ENCODE assay signal across 10 cellular contexts in genomic region chr4:73603307-73603710, GRCh38. TPM values are rescaled to one million over a fixed set of nuclear protein-coding genes. Genes with fewer than 3 reads are reported as not detected.
DNase-seq lines count a peak whose midpoint lies in the region; ATAC-seq, FAIRE-seq and TF ChIP-seq lines count a peak whose summit lies in the region.
"Had no signal": no experiment of that assay in that cellular context is flagged by ENCODE, and none has a peak within 500 bp of the region (broad histone marks: within the 10 kb centered on the region; RNA-seq: fewer than 3 reads in every experiment).

No MANE protein-coding gene starts in this region.

- H3K27me3 ChIP-seq in mammary epithelial cell (ENCODE audit: insufficient read depth, low read length) = no peaks in the 10 kb centered on the region
- H3K27me3 ChIP-seq in small intestine (ENCODE audit: control insufficient read depth in 2 of 2, insufficient read depth in 2 of 2, low read length in 2 of 2) = no peaks in the 10 kb centered on the region
- H3K27me3 ChIP-seq in tibial nerve = no peaks in the 10 kb centered on the region

- no peak overlapping the region for H3K9ac ChIP-seq in mammary epithelial cell (ENCODE audit: insufficient read depth, low read length)

- H2AFZ ChIP-seq in mammary epithelial cell (ENCODE audit: low read depth, low read length) = no peak overlapping the region

- H3K79me2 ChIP-seq in mammary epithelial cell (ENCODE audit: insufficient read depth, low read length) = no peaks in the 10 kb centered on the region

- dilution Hi-C loops in mammary epithelial cell (cut with HindIII; ENCODE audit: low sequenced_read_pairs) = no loop called here

- TF ChIP-seq CTCF in mammary epithelial cell (conservative IDR thresholded peaks at IDR 0.05 in 1 of 2, IDR thresholded peaks at IDR 0.05 in 1 of 2; ENCODE audit: extremely low read depth in 1 of 2, insufficient read depth in 1 of 2, low read depth in 1 of 2, low read length in 2 of 2) (no peak), tibial nerve (IDR thresholded peaks at IDR 0.05) (no peak)

- H3K4me2 ChIP-seq in mammary epithelial cell (ENCODE audit: insufficient read depth, low read depth, low read length) = no peak overlapping the region

- DNase-seq in GM19239 (ENCODE audit: insufficient read length, low spot score) (no peak), mammary epithelial cell (peak; percentile 25), small intestine (peak; percentile 96), tibial nerve (ENCODE audit: low spot score in 2 of 2) (no peak)
- DNase-seq in activated CD8-positive, alpha-beta memory T cell treated with anti-CD3 and anti-CD28 coated beads for 24 hours = no peak
- no peak for DNase-seq in stimulated activated CD4-positive, alpha-beta T cell treated with anti-CD3 and anti-CD28 coated beads, Interleukin-4, amount 100 ng/mL, for 24 hours
- DNase-seq: activated naive CD8-positive, alpha-beta T cell treated with anti-CD3 and anti-CD28 coated beads, Interleukin-2, amount 10 ng/mL, durations not matched to agents 7 days and 5 days; RPMI8226 had no signal

- CTCF ChIA-PET in mammary epithelial cell (lab: Charles Lee; ENCODE audit: low non-redundant PET) = no interaction called here

- H3K4me1 ChIP-seq in mammary epithelial cell (ENCODE audit: insufficient read depth, low read length) = peaks cover 35% of the 10 kb centered on the region
- peaks cover 9 to 11% of the 10 kb centered on the region in 2 donors for H3K4me1 ChIP-seq in small intestine (ENCODE audit: control insufficient read depth in 2 of 2, insufficient read depth in 1 of 2, low read depth in 1 of 2, low read length in 1 of 2)
- peaks cover 0 to 7% (median 3%) of the 10 kb centered on the region in 4 donors for H3K4me1 ChIP-seq in tibial nerve

- TF ChIP-seq POLR2A in tibial nerve (IDR thresholded peaks at IDR 0.05) = no peak

- 43% methylated on average over 3 of the region's 3 CpGs for WGBS in mammary epithelial cell (ENCODE audit: low coverage, missing lambda C conversion rate)
- WGBS in small intestine, 3 donors = 4 to 47% (median 26%) methylated on average over 3 of the region's 3 CpGs
- WGBS in tibial nerve, 2 donors = 55 to 56% methylated on average over 3 of the region's 3 CpGs

- H3K27ac ChIP-seq in mammary epithelial cell (ENCODE audit: insufficient read depth, low read depth, low read length) (no peak overlapping the region), small intestine (ENCODE audit: low read depth in 1 of 2, low read length in 1 of 2) (peak overlapping the region in 1 of 2 donors; percentile 48), tibial nerve (no peak overlapping the region)

- intact Hi-C loops in mammary epithelial cell (cut with micrococcal nuclease) = no loop called here

- H4K20me1 ChIP-seq in mammary epithelial cell (ENCODE audit: insufficient read depth, low read length) = no peaks in the 10 kb centered on the region

- no peak for TF ChIP-seq EP300 in tibial nerve (IDR thresholded peaks at IDR 0.05)

- FAIRE-seq in GM19239 (lab: Jason Lieb, UNC) = peak; percentile 89
- peak; percentile 92 for FAIRE-seq in small intestine (lab: Jason Lieb, UNC)

- H3K9me3 ChIP-seq in mammary epithelial cell (replicated peaks; ENCODE audit: insufficient read depth, low read length) (no peaks in the 10 kb centered on the region), small intestine (ENCODE audit: control insufficient read depth, low read depth) (no peaks in the 10 kb centered on the region), tibial nerve (no peaks in the 10 kb centered on the region)

- BruUV-seq in mammary epithelial cell (replicated peaks; lab: Mats Ljungman, UMichigan) = no TSS peak

- H3K36me3 ChIP-seq in mammary epithelial cell (ENCODE audit: insufficient read depth, low read length) = peaks cover 4% of the 10 kb centered on the region
- H3K36me3 ChIP-seq in small intestine (ENCODE audit: control insufficient read depth in 2 of 2, insufficient read depth in 2 of 2, low read length in 2 of 2) = no peaks in the 10 kb centered on the region
- no peaks in the 10 kb centered on the region for H3K36me3 ChIP-seq in tibial nerve

- peak; percentile 51 for ATAC-seq in HG03354 (IDR thresholded peaks at IDR 0.05; ENCODE audit: poor library complexity, severe bottlenecking, unreplicated experiment)
- no peak for ATAC-seq in GM21526 (IDR thresholded peaks at IDR 0.05; ENCODE audit: low FRiP score, unreplicated experiment)

- in situ Hi-C loops in mammary epithelial cell (cut with MboI; ENCODE audit: low sequenced_read_pairs in 2 of 2) = no loop called here

- no peak overlapping the region for H3K4me3 ChIP-seq in mammary epithelial cell (replicated peaks in 1 of 3; ENCODE audit: insufficient read depth in 1 of 3, low read depth in 2 of 3, low read length in 3 of 3)
- no peak overlapping the region for H3K4me3 ChIP-seq in small intestine (ENCODE audit: low read depth in 1 of 2, low read length in 2 of 2)
- no peak overlapping the region for H3K4me3 ChIP-seq in tibial nerve

RNA-seq across cellular contexts. Expression of gene RASSF6, which starts 16.9 kb away (rescaled TPM):
- 10 to 100 TPM; 35.3 to 84.2 TPM for total RNA-seq in mammary epithelial cell
- 6.2 TPM for polyA plus RNA-seq in mammary epithelial cell
- 6.8 TPM for polyA minus RNA-seq in mammary epithelial cell
- polyA plus RNA-seq in small intestine = 10 to 100 TPM in 2 of 3 donors, 1 to 10 TPM in 1; 4.1 to 16.3 (median 14.6) TPM
- total RNA-seq in tibial nerve = not detected

Comparison
In these comparisons a context has a peak if more than half of its experiments do, and no peak if none do; other contexts are left out.
1. DNase-seq: peak in mammary epithelial cell (single experiment) and small intestine (single experiment); none in GM19239 (single experiment), activated CD8-positive, alpha-beta memory T cell treated with anti-CD3 and anti-CD28 coated beads for 24 hours (single experiment), tibial nerve (0 of 2) and stimulated activated CD4-positive, alpha-beta T cell treated with anti-CD3 and anti-CD28 coated beads, Interleukin-4, amount 100 ng/mL, for 24 hours (single experiment).
2. RNA of gene RASSF6, which starts 16.9 kb away (total RNA-seq): 35.3 to 84.2 TPM in mammary epithelial cell; not detected in tibial nerve; every median in the first group is over 10 times any median in the second.